1 cellular context compared by ENCODE assay signal in the genomic region with DNA sequence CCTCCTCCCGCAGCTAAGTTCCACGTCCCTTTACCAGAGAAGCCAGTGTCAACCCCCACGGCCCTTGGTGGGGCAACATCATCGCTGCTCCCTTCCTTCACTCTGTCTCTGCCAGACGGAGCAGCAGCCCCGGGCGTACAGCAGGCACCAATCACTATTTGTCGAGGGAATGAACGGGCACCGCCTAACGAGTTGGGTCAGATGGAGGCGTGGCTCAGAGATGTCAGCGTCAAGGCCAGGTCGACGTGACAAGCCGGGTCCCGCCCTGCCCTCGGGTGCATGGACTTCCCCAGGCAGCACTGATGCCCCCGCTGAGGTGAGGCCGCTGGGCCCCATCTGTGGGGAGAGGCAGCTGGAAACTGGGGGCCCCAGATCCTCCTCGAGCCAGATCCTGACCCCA.
TF ChIP-seq lines count a peak whose summit lies in the region.

No MANE protein-coding gene starts in this region.

TF ChIP-seq in WTC11, 78 proteins besides CTCF, POLR2A, EP300 and RAD21:
- TF ChIP-seq TEAD4 (CRISPR knock-in tag; IDR thresholded peaks at IDR 0.05), result no peak
- no peak for TF ChIP-seq PRRX2 (CRISPR knock-in tag; IDR thresholded peaks at IDR 0.05)
- no peak for TF ChIP-seq FOXJ3 (CRISPR knock-in tag; IDR thresholded peaks at IDR 0.05; ENCODE audit: borderline replicate concordance)
- TF ChIP-seq SOX15 (CRISPR knock-in tag; IDR thresholded peaks at IDR 0.05), result no peak
- TF ChIP-seq NFYB (CRISPR knock-in tag; conservative IDR thresholded peaks at IDR 0.05; ENCODE audit: low read depth), result no peak
- TF ChIP-seq ZNF671 (CRISPR knock-in tag; IDR thresholded peaks at IDR 0.05), result no peak
- no peak for TF ChIP-seq RORB (CRISPR knock-in tag; IDR thresholded peaks at IDR 0.05)
- TF ChIP-seq, protein P1, sequence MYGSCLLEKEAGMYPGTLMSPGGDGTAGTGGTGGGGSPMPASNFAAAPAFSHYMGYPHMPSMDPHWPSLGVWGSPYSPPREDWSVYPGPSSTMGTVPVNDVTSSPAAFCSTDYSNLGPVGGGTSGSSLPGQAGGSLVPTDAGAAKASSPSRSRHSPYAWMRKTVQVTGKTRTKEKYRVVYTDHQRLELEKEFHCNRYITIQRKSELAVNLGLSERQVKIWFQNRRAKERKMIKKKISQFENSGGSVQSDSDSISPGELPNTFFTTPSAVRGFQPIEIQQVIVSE (CRISPR knock-in tag; IDR thresholded peaks at IDR 0.05; ENCODE audit: borderline replicate concordance), result no peak
- no peak for TF ChIP-seq NR1H2 (CRISPR knock-in tag; IDR thresholded peaks at IDR 0.05)
- TF ChIP-seq TCF7 (CRISPR knock-in tag; IDR thresholded peaks at IDR 0.05; ENCODE audit: low read depth), result no peak
- no peak for TF ChIP-seq MXD4 (CRISPR knock-in tag; IDR thresholded peaks at IDR 0.05; ENCODE audit: borderline replicate concordance)
- no peak for TF ChIP-seq FOXP1 (CRISPR knock-in tag; IDR thresholded peaks at IDR 0.05; ENCODE audit: borderline replicate concordance)
- TF ChIP-seq, protein P2, sequence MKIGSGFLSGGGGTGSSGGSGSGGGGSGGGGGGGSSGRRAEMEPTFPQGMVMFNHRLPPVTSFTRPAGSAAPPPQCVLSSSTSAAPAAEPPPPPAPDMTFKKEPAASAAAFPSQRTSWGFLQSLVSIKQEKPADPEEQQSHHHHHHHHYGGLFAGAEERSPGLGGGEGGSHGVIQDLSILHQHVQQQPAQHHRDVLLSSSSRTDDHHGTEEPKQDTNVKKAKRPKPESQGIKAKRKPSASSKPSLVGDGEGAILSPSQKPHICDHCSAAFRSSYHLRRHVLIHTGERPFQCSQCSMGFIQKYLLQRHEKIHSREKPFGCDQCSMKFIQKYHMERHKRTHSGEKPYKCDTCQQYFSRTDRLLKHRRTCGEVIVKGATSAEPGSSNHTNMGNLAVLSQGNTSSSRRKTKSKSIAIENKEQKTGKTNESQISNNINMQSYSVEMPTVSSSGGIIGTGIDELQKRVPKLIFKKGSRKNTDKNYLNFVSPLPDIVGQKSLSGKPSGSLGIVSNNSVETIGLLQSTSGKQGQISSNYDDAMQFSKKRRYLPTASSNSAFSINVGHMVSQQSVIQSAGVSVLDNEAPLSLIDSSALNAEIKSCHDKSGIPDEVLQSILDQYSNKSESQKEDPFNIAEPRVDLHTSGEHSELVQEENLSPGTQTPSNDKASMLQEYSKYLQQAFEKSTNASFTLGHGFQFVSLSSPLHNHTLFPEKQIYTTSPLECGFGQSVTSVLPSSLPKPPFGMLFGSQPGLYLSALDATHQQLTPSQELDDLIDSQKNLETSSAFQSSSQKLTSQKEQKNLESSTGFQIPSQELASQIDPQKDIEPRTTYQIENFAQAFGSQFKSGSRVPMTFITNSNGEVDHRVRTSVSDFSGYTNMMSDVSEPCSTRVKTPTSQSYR (CRISPR knock-in tag; IDR thresholded peaks at IDR 0.05), result no peak
- TF ChIP-seq FOXK1 (CRISPR knock-in tag; IDR thresholded peaks at IDR 0.05), result no peak
- no peak for TF ChIP-seq NFATC4 (CRISPR knock-in tag; IDR thresholded peaks at IDR 0.05)
